Comparison of ENCODE assay signal across 7 cellular contexts in genomic region chr20:49979030-49979832, GRCh38. TPM values are rescaled to one million over a fixed set of nuclear protein-coding genes. Genes with fewer than 3 reads are reported as not detected.
A peak's percentile ranks its signal among the peaks of the same experiment; 100 is the strongest.
DNase-seq lines count a peak whose midpoint lies in the region; ATAC-seq, FAIRE-seq and TF ChIP-seq lines count a peak whose summit lies in the region.

No MANE protein-coding gene starts in this region.

- peak; percentile 60 for FAIRE-seq in GM12891 (lab: Jason Lieb, UNC)

- no peaks in the 10 kb centered on the region for H3K36me3 ChIP-seq in lung (ENCODE audit: control insufficient read depth in 2 of 2, insufficient read depth in 2 of 2, low read length in 2 of 2)

- peaks cover 19% of the 10 kb centered on the region for H3K4me1 Mint-ChIP-seq in chondrocyte (ENCODE audit: low read depth)

- DNase-seq in GM12891 (ENCODE audit: insufficient read length, low spot score) (peak; percentile 76), NCI-H128 (lab: John Stamatoyannopoulos, UW; ENCODE audit: unreplicated experiment) (peak; percentile 31), chondrocyte (ENCODE audit: low spot score) (no peak), lung (ENCODE audit: low spot score) (peak; percentile 48)
- peak; percentile 49 to 52 for DNase-seq in activated CD4-positive, alpha-beta T cell treated with anti-CD3 and anti-CD28 coated beads for 24 hours (ENCODE audit: low read depth in 2 of 2)
- DNase-seq in stimulated activated CD4-positive, alpha-beta T cell treated with anti-CD3 and anti-CD28 coated beads, TNF-alpha, amount 100 ng/mL, for 48 hours (ENCODE audit: low read depth in 3 of 3): peak; percentile 15 to 41 (median 40)

- H3K4me1 ChIP-seq in lung (ENCODE audit: control insufficient read depth in 2 of 2, insufficient read depth in 2 of 2, low read length in 2 of 2): peaks cover 0 to 12% of the 10 kb centered on the region in 2 donors

- no peak overlapping the region for H3K27ac Mint-ChIP-seq in chondrocyte (ENCODE audit: unreplicated experiment)

- H3K9me3 Mint-ChIP-seq in chondrocyte (ENCODE audit: low read depth): no peaks in the 10 kb centered on the region

- no peaks in the 10 kb centered on the region for H3K9me3 ChIP-seq in lung (ENCODE audit: control insufficient read depth in 2 of 2, insufficient read depth in 1 of 2, low read length in 1 of 2)

- 16 to 19% methylated on average over 33 to 37 of the region's 37 CpGs for WGBS in lung, 2 donors

- H3K4me3 ChIP-seq in lung: no peak overlapping the region

- H3K27ac ChIP-seq in lung (ENCODE audit: low read depth in 1 of 2, low read length in 1 of 2): no peak overlapping the region

- ATAC-seq in lung (ENCODE audit: insufficient read depth, low FRiP score) (peak; percentile 76), HG02678 (IDR thresholded peaks at IDR 0.05; ENCODE audit: unreplicated experiment) (no peak)

- TF ChIP-seq CTCF in chondrocyte (IDR thresholded peaks at IDR 0.05) (peak; percentile 100), lung (IDR thresholded peaks at IDR 0.05; ENCODE audit: control extremely low read depth, extremely low read depth) (peak; percentile 94)

- no peaks in the 10 kb centered on the region for H3K27me3 Mint-ChIP-seq in chondrocyte (ENCODE audit: low read depth)

- no peak overlapping the region for H3K4me3 Mint-ChIP-seq in chondrocyte (ENCODE audit: unreplicated experiment)

- TF ChIP-seq POLR2A in GM12891 (IDR thresholded peaks at IDR 0.05; ENCODE audit: low read depth, low read length): no peak

- H3K36me3 Mint-ChIP-seq in chondrocyte (ENCODE audit: low read depth): no peaks in the 10 kb centered on the region

- H3K27me3 ChIP-seq in lung (ENCODE audit: control insufficient read depth, insufficient read depth): no peaks in the 10 kb centered on the region

TF ChIP-seq in GM12891, 5 proteins besides CTCF, POLR2A, EP300 and RAD21:
- no peak for TF ChIP-seq TAF1 (IDR thresholded peaks at IDR 0.05; ENCODE audit: low read depth, low read length)
- no peak for TF ChIP-seq SPI1 (IDR thresholded peaks at IDR 0.05; ENCODE audit: low read depth, low read length)
- no peak for TF ChIP-seq PAX5 (IDR thresholded peaks at IDR 0.05; ENCODE audit: insufficient read depth, low read length, severe bottlenecking)
- TF ChIP-seq POU2F2 (IDR thresholded peaks at IDR 0.05; ENCODE audit: low read depth, low read length): no peak
- TF ChIP-seq POLR2AphosphoS5 (IDR thresholded peaks at IDR 0.05; ENCODE audit: low read depth, low read length): no peak

RNA-seq across cellular contexts. Expression of gene SNAI1, which starts 3.5 kb away (rescaled TPM):
- polyA plus RNA-seq in GM12891 (2012; ENCODE audit: low read depth, missing spikeins): 0.42 TPM
- 4.9 to 15.1 TPM (median 6.1 TPM) in 3 replicates for total RNA-seq in chondrocyte
- total RNA-seq in lung: 1 to 10 TPM in 1 of 2 donors, under 1 TPM in 1; 0.74 to 3.6 TPM
- polyA plus RNA-seq in lung: 10 to 100 TPM in 1 of 2 donors, 1 to 10 TPM in 1; 7.3 to 12.0 TPM

RNA-seq across cellular contexts. Expression of gene RNF114, which starts 43.0 kb away (rescaled TPM):
- polyA plus RNA-seq in GM12891 (2012; ENCODE audit: low read depth, missing spikeins): 44.1 TPM
- total RNA-seq in chondrocyte (45.4 to 49.5 TPM (median 46.2 TPM) in 3 replicates), lung (10 to 100 TPM; 63.0 to 69.7 TPM)
- 10 to 100 TPM; 37.6 to 57.1 TPM for polyA plus RNA-seq in lung
